18 cellular contexts compared by ENCODE assay signal in genomic region chr5:89053547-89053946, GRCh38.
DNase-seq lines count a peak whose midpoint lies in the region; FAIRE-seq and TF ChIP-seq lines count a peak whose summit lies in the region.
"Had no signal": no experiment of that assay in that cellular context is flagged by ENCODE, and none has a peak within 500 bp of the region (broad histone marks: within the 10 kb centered on the region; RNA-seq: fewer than 3 reads in every experiment).

No MANE protein-coding gene starts in this region.

- no peak for TF ChIP-seq EP300 in suprapubic skin (IDR thresholded peaks at IDR 0.05)

- H3K27ac ChIP-seq in suprapubic skin = no peak overlapping the region
- H3K27ac ChIP-seq: A549, C4-2B had no signal

- H3K4me3 ChIP-seq in LNCaP clone FGC (ENCODE audit: low read depth, low read length) (no peak overlapping the region), suprapubic skin (no peak overlapping the region)
- H3K4me3 ChIP-seq: A549, GM12878, GM23338 had no signal

- TF ChIP-seq CTCF in LNCaP clone FGC (IDR thresholded peaks at IDR 0.05; ENCODE audit: control insufficient read depth, extremely low read depth, insufficient read depth) (no peak), suprapubic skin (IDR thresholded peaks at IDR 0.05) (no peak)

- no peak for TF ChIP-seq POLR2A in suprapubic skin (IDR thresholded peaks at IDR 0.05)

- H3K36me3 ChIP-seq in suprapubic skin = no peaks in the 10 kb centered on the region

- WGBS in suprapubic skin = 89% methylated on average over 4 of the region's 4 CpGs

- peaks cover 10% of the 10 kb centered on the region for H3K9me3 ChIP-seq in suprapubic skin
- H3K9me3 ChIP-seq: A549 had no signal

- DNase-seq in LNCaP clone FGC (ENCODE audit: low read depth) (peak; percentile 83), NCI-H69 (lab: John Stamatoyannopoulos, UW) (peak; percentile 10), suprapubic skin (ENCODE audit: low spot score in 2 of 2) (no peak), amygdala (lab: John Stamatoyannopoulos, UW) (no peak), DMS79 treated with DMSO at 0.1 percent for 48 hours (lab: John Stamatoyannopoulos, UW) (no peak)
- DNase-seq: AML-193; Caco-2; CD4-positive, alpha-beta T cell; DND-41; EL; HCEC 1CT had no signal

- no peaks in the 10 kb centered on the region for H3K4me1 ChIP-seq in suprapubic skin
- H3K4me1 ChIP-seq: A549, Caco-2 had no signal

- no peaks in the 10 kb centered on the region for H3K27me3 ChIP-seq in suprapubic skin

- FAIRE-seq in colon (lab: Jason Lieb, UNC) = peak; percentile 65
- FAIRE-seq: A549, D721Med, GM12878, H54 had no signal

Comparison
In these comparisons a context has a peak if more than half of its experiments do, and no peak if none do; other contexts are left out.
1. DNase-seq: peak in LNCaP clone FGC (single experiment) and NCI-H69 (single experiment); none in suprapubic skin (0 of 2), amygdala (0 of 56) and DMS79 treated with DMSO at 0.1 percent for 48 hours (single experiment).